In the genomic region with DNA sequence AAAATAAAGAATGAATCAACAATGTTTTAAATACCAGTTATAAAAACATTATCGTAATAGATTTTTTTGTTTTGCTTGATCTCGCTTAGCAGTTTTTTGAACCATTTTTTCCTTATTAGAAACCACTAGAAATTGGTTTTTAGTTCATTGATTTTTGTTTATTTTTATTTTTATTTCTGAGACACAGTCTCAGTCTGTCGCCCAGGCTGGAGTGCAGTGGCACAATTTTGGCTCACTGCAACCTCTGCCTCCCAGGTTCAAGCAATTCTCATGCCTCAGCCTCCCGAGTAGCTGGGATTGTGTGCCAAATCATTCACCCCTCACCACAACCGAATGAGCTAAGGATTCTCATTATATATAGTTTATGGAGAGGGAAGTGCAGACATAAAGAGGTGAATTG, we compare ENCODE assay signal across 2 cellular contexts. TPM values are rescaled to one million over a fixed set of nuclear protein-coding genes. Genes with fewer than 3 reads are reported as not detected.
"Had no signal": no experiment of that assay in that cellular context is flagged by ENCODE, and none has a peak within 500 bp of the region (broad histone marks: within the 10 kb centered on the region; RNA-seq: fewer than 3 reads in every experiment).

A gene (plus strand): TSS at position 301 of the 400 bp plus-strand sequence.

RNA-seq across cellular contexts. Expression of the gene that starts here (rescaled TPM):
- total RNA-seq: epithelial cell of proximal tubule, gastrocnemius medialis had no signal
